ENCODE assay signal across 35 cellular contexts in the genomic region with DNA sequence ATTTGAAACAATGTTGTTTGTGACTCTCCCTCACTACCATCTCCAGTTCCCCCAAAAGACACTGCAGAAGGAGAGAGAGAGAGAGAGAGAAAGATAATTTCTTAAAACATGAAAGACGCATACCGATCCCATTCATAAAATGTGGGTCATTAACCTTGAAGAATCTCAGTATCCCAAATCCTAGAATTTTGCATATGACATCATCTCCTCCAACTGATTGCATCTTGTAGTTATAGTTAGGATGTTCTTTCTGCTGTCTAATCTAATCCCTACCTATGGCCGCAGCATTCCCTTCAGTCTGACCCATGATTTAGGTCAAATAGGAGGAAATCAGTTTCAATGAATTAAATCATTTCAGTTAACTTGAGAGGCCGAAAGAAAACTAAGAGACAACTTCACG.
"Had no signal": no experiment of that assay in that cellular context is flagged by ENCODE, and none has a peak within 500 bp of the region (broad histone marks: within the 10 kb centered on the region; RNA-seq: fewer than 3 reads in every experiment).

No MANE protein-coding gene starts in this region.

- H3K27me3 ChIP-seq: MG63 had no signal

- DNase-seq: Kasumi-1, MG63, MM.1S, MV-4-11, NCI-H1048, NCI-H1092, NCI-H1092 treated with DMSO at 0.1 percent for 48 hours, NCI-H1105, NCI-H1105 treated with DMSO at 0.1 percent for 48 hours, NCI-H1417, NCI-H1417 treated with DMSO at 0.1 percent for 48 hours, NCI-H1436, NCI-H1436 treated with DMSO at 0.1 percent for 48 hours, NCI-H146, NCI-H1694, NCI-H1694 treated with DMSO at 0.1 percent for 48 hours, NCI-H187, NCI-H187 treated with DMSO at 0.1 percent for 48 hours, NCI-H1930, NCI-H2029, NCI-H2029 treated with DMSO at 0.1 percent for 48 hours, NCI-H2081, NCI-H2081 treated with DMSO at 0.1 percent for 48 hours, NCI-H2107, NCI-H2171, NCI-H2171 treated with DMSO at 0.1 percent for 48 hours, NCI-H2227 treated with DMSO at 0.1 percent for 48 hours, NCI-H226, NCI-H345, NCI-H446, NCI-H446 treated with DMSO at 0.1 percent for 48 hours, NCI-H510A, NCI-H510A treated with DMSO at 0.1 percent for 48 hours, NCI-H524, NCI-H524 treated with DMSO at 0.1 percent for 48 hours had no signal

- H3K9me3 ChIP-seq: MG63 had no signal

- H3K4me3 ChIP-seq: MG63 had no signal
